ENCODE assay signal across 16 cellular contexts in the genomic region with DNA sequence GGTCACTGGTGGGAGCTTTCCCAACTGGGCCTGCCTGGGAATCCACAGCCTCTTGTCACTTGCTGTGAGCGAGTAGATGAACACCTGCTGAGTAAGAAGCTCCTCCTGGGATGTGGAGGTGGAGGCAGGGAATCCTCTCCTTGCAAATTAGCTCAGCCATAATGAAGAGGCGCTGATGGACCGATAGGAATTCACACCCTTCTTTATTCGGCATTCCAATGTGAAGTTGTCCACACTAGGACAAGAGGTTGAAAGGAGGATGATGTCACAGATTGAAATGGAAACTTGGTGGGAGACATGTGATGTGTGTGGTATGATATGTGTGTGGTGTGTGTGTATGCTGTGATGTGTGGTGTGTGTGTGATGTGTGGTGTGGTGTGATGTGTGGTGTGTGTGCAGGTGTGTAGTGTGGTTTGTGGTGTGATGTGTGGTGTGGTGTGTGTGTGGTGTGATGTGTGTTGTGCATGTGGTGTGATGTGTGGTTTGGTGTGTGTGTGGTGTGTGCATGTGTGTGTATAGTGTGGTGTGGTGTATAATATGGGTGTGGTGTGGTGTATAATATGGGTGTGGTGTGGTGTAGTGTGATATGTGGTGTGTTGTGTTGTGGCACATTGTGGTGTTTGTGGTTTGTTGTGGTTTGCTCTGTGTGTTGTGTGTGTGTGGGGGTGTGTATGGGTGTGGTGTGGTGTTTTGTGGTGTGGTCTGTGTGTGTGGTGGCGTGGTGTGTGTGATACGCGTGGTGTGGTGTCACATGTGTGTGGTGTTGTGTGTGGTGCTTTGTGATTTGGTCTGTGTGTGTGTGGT.
A peak's percentile ranks its signal among the peaks of the same experiment; 100 is the strongest.
DNase-seq lines count a peak whose midpoint lies in the region; ATAC-seq, FAIRE-seq and TF ChIP-seq lines count a peak whose summit lies in the region.
"Had no signal": no experiment of that assay in that cellular context is flagged by ENCODE, and none has a peak within 500 bp of the region (broad histone marks: within the 10 kb centered on the region; RNA-seq: fewer than 3 reads in every experiment).

No MANE protein-coding gene starts in this region.

- intact Hi-C loops in heart left ventricle (cut with DNase I), result no loop called here

- no CpG with 5 or more reads among the region's 7 CpGs for WGBS in mesendoderm (ENCODE audit: extremely low coverage, insufficient coverage, low lambda C conversion rate)
- WGBS in heart left ventricle, 4 donors, result 62 to 72% (median 69%) methylated on average over 7 of the region's 7 CpGs

- H3K27ac Mint-ChIP-seq in activated CD8-positive, alpha-beta T cell treated with anti-CD3 and anti-CD28 coated beads, Interleukin-2, amount 10 ng/mL, durations not matched to agents 7 days and 5 days, result peak overlapping the region; percentile 82

- H3K23ac ChIP-seq in mesendoderm (ENCODE audit: low read length), result no peak overlapping the region

- H3K36me3 ChIP-seq in BLaER1 treated with 17β-estradiol and CSF1 and Interleukin-3, amounts not matched to agents 10 nM and 100 nM, result no peaks in the 10 kb centered on the region
- H3K36me3 ChIP-seq in mesendoderm (ENCODE audit: control insufficient read depth, insufficient read depth, low read length), result no peaks in the 10 kb centered on the region
- no peaks in the 10 kb centered on the region for H3K36me3 ChIP-seq in heart left ventricle
- H3K36me3 ChIP-seq: colonic mucosa, left ventricle myocardium inferior had no signal

- peak overlapping the region; percentile 60 for H3K56ac ChIP-seq in mesendoderm (ENCODE audit: low read length)

- H3K4me3 Mint-ChIP-seq in activated CD8-positive, alpha-beta T cell treated with anti-CD3 and anti-CD28 coated beads, Interleukin-2, amount 10 ng/mL, durations not matched to agents 7 days and 5 days, result peak overlapping the region; percentile 17

- H3K9me3 ChIP-seq in BLaER1 treated with 17β-estradiol and CSF1 and Interleukin-3, amounts not matched to agents 10 nM and 100 nM (replicated peaks in 1 of 11), result peaks cover 0 to 9% (median 0%) of the 10 kb centered on the region in 11 experiments; a peak in 4 of 22 replicates
- H3K9me3 ChIP-seq in heart left ventricle, result no peaks in the 10 kb centered on the region
- H3K9me3 ChIP-seq: colonic mucosa, left ventricle myocardium inferior, testis had no signal

- peak overlapping the region in 8 of 11 experiments; percentile 81 to 97 (median 90); a peak in 16 of 22 replicates for H3K27ac ChIP-seq in BLaER1 treated with 17β-estradiol and CSF1 and Interleukin-3, amounts not matched to agents 10 nM and 100 nM
- H3K27ac ChIP-seq in mesendoderm (ENCODE audit: low read depth, low read length) (no peak overlapping the region), foreskin keratinocyte (no peak overlapping the region), heart left ventricle (no peak overlapping the region)
- H3K27ac ChIP-seq: colonic mucosa, left ventricle myocardium inferior, skin epidermis, testis had no signal

- peaks cover 8% of the 10 kb centered on the region for H3K27me3 Mint-ChIP-seq in activated CD8-positive, alpha-beta T cell treated with anti-CD3 and anti-CD28 coated beads, Interleukin-2, amount 10 ng/mL, durations not matched to agents 7 days and 5 days (ENCODE audit: low read depth)

- H3K4me1 ChIP-seq in BLaER1 treated with 17β-estradiol and CSF1 and Interleukin-3, amounts not matched to agents 10 nM and 100 nM, result peaks cover 77 to 100% (median 100%) of the 10 kb centered on the region in 10 experiments
- peaks cover 4% of the 10 kb centered on the region for H3K4me1 ChIP-seq in mesendoderm (ENCODE audit: control insufficient read depth, low read depth, low read length)
- H3K4me1 ChIP-seq in foreskin keratinocyte, result no peaks in the 10 kb centered on the region
- peaks cover 0 to 21% (median 7%) of the 10 kb centered on the region in 12 donors for H3K4me1 ChIP-seq in heart left ventricle

- H2BK120ac ChIP-seq in mesendoderm (ENCODE audit: low read depth, low read length), result no peak overlapping the region

- no peak for ATAC-seq in activated CD8-positive, alpha-beta T cell treated with anti-CD3 and anti-CD28 coated beads, Interleukin-2, amount 10 ng/mL, durations not matched to agents 7 days and 5 days
- ATAC-seq in foreskin keratinocyte (no peak), heart left ventricle (no peak)

- TF ChIP-seq CTCF in D721Med (IDR thresholded peaks at IDR 0.05; ENCODE audit: insufficient read depth, missing control alignments) (no peak), foreskin keratinocyte (conservative IDR thresholded peaks at IDR 0.05) (no peak), heart left ventricle (IDR thresholded peaks at IDR 0.05) (no peak)

- H3K9ac ChIP-seq in BLaER1 treated with 17β-estradiol and CSF1 and Interleukin-3, amounts not matched to agents 10 nM and 100 nM, result peak overlapping the region in 4 of 11 experiments; percentile 80 to 85 (median 82); a peak in 6 of 22 replicates
- no peak overlapping the region for H3K9ac ChIP-seq in mesendoderm (ENCODE audit: low read length)

- no peak overlapping the region for H4K8ac ChIP-seq in mesendoderm (ENCODE audit: low read depth, low read length)

- POLR2A ChIA-PET in activated CD8-positive, alpha-beta T cell treated with anti-CD3 and anti-CD28 coated beads, Interleukin-2, amount 10 ng/mL, durations not matched to agents 7 days and 5 days (lab: Charles Lee), result no interaction called here

- H2AK5ac ChIP-seq in mesendoderm (ENCODE audit: low read length), result no peak overlapping the region

- H4K5ac ChIP-seq in mesendoderm (ENCODE audit: low read length), result no peak overlapping the region

- peak overlapping the region; percentile 63 for H2BK5ac ChIP-seq in mesendoderm (ENCODE audit: low read length)

- H3K9me3 Mint-ChIP-seq in activated CD8-positive, alpha-beta T cell treated with anti-CD3 and anti-CD28 coated beads, Interleukin-2, amount 10 ng/mL, durations not matched to agents 7 days and 5 days (ENCODE audit: insufficient read depth), result no peaks in the 10 kb centered on the region

- TF ChIP-seq POLR2A in heart left ventricle (IDR thresholded peaks at IDR 0.05), result no peak

- no peak overlapping the region for H3K4ac ChIP-seq in mesendoderm (ENCODE audit: low read depth, low read length)

- H3K4me1 Mint-ChIP-seq in activated CD8-positive, alpha-beta T cell treated with anti-CD3 and anti-CD28 coated beads, Interleukin-2, amount 10 ng/mL, durations not matched to agents 7 days and 5 days (ENCODE audit: low read depth), result peaks cover 60% of the 10 kb centered on the region

- H3K27me3 ChIP-seq in BLaER1 treated with 17β-estradiol and CSF1 and Interleukin-3, amounts not matched to agents 10 nM and 100 nM, result peaks cover 0 to 24% (median 0%) of the 10 kb centered on the region in 11 experiments; a peak in 4 of 22 replicates
- H3K27me3 ChIP-seq in mesendoderm (ENCODE audit: insufficient read depth, low read length, poor library complexity) (no peaks in the 10 kb centered on the region), foreskin keratinocyte (no peaks in the 10 kb centered on the region), heart left ventricle (no peaks in the 10 kb centered on the region)
- H3K27me3 ChIP-seq: colonic mucosa, testis had no signal

- peaks cover 4% of the 10 kb centered on the region for H3K36me3 Mint-ChIP-seq in activated CD8-positive, alpha-beta T cell treated with anti-CD3 and anti-CD28 coated beads, Interleukin-2, amount 10 ng/mL, durations not matched to agents 7 days and 5 days (ENCODE audit: low read depth)

- H3K79me1 ChIP-seq in mesendoderm (ENCODE audit: low read length), result no peaks in the 10 kb centered on the region

- no peak overlapping the region for H3K18ac ChIP-seq in mesendoderm (ENCODE audit: low read length)

- H3K4me2 ChIP-seq in BLaER1 treated with 17β-estradiol and CSF1 and Interleukin-3, amounts not matched to agents 10 nM and 100 nM, result peak overlapping the region; percentile 72 to 98 (median 92); a peak in 21 of 22 replicates
- H3K4me2 ChIP-seq in mesendoderm (ENCODE audit: low read length), result no peak overlapping the region

- no peaks in the 10 kb centered on the region for H3K79me2 ChIP-seq in mesendoderm (ENCODE audit: control insufficient read depth, insufficient read depth, low read length)

- DNase-seq in D721Med (ENCODE audit: insufficient read length, low spot score) (no peak), mesendoderm (peak; percentile 97), foreskin keratinocyte (no peak), heart left ventricle (no peak), SK-N-DZ (ENCODE audit: low spot score) (no peak)
- no peak for DNase-seq in activated CD8-positive, alpha-beta T cell treated with anti-CD3 and anti-CD28 coated beads, Interleukin-2, amount 10 ng/mL, durations not matched to agents 7 days and 5 days
- DNase-seq: activated CD4-positive, alpha-beta T cell treated with anti-CD3 and anti-CD28 coated beads for 4 hours; colonic mucosa; left ventricle myocardium inferior; NCI-H2029; NCI-H510A; stimulated activated CD4-positive, alpha-beta T cell treated with anti-CD3 and anti-CD28 coated beads, Interleukin-4, amount 100 ng/mL, for 1 hour; testis had no signal

- H3K4me3 ChIP-seq in BLaER1 treated with 17β-estradiol and CSF1 and Interleukin-3, amounts not matched to agents 10 nM and 100 nM, result no peak overlapping the region
- H3K4me3 ChIP-seq in mesendoderm (ENCODE audit: low read length), result no peak overlapping the region
- H3K4me3 ChIP-seq in heart left ventricle, result no peak overlapping the region
- H3K4me3 ChIP-seq: colonic mucosa, left ventricle myocardium inferior, skin epidermis, testis had no signal

- peak; percentile 94 for FAIRE-seq in D721Med (lab: Jason Lieb, UNC)
- FAIRE-seq: frontal cortex had no signal

- CTCF ChIA-PET in activated CD8-positive, alpha-beta T cell treated with anti-CD3 and anti-CD28 coated beads, Interleukin-2, amount 10 ng/mL, durations not matched to agents 7 days and 5 days (lab: Charles Lee), result interaction anchor here (1.2 to 1.6 kb wide), 2 partner anchors 17 to 29 kb away, joined by 4 to 6 read pairs; no protein-coding TSS in a partner anchor

- no peaks in the 10 kb centered on the region for H4K20me1 ChIP-seq in BLaER1 treated with 17β-estradiol and CSF1 and Interleukin-3, amounts not matched to agents 10 nM and 100 nM

- no peak overlapping the region for H2BK15ac ChIP-seq in mesendoderm (replicated peaks; ENCODE audit: low read depth)

Comparison
In these comparisons a context has a peak if more than half of its experiments do, and no peak if none do; other contexts are left out.
1. H3K27ac ChIP-seq: peak in BLaER1 treated with 17β-estradiol and CSF1 and Interleukin-3, amounts not matched to agents 10 nM and 100 nM (8 of 11); none in mesendoderm (single experiment), foreskin keratinocyte (single experiment) and heart left ventricle (0 of 12).